In genomic region chr2:109545828-109546713, GRCh38 we compare ENCODE assay signal across 8 cellular contexts.
DNase-seq lines count a peak whose midpoint lies in the region; ATAC-seq and TF ChIP-seq lines count a peak whose summit lies in the region.

No MANE protein-coding gene starts in this region.

- H3K4me1 Mint-ChIP-seq in activated CD4-positive, alpha-beta T cell treated with anti-CD3 and anti-CD28 coated beads, Interleukin-2, amount 10 ng/mL, durations not matched to agents 24 days and 14 days = no peaks in the 10 kb centered on the region

- DNase-seq in NCI-H446 treated with DMSO at 0.1 percent for 48 hours (lab: John Stamatoyannopoulos, UW) (peak; percentile 3), coronary artery (ENCODE audit: low spot score) (no peak), right lobe of liver (peak in 2 of 3 donors; percentile 53 to 67), SW 1271 (lab: John Stamatoyannopoulos, UW) (no peak)
- peak; percentile 85 for DNase-seq in activated CD4-positive, alpha-beta T cell treated with anti-CD3 and anti-CD28 coated beads, Interleukin-2, amount 10 ng/mL, durations not matched to agents 24 days and 14 days
- peak; percentile 31 for DNase-seq in stimulated activated CD8-positive, alpha-beta memory T cell treated with anti-CD3 and anti-CD28 coated beads, Interleukin-15, amount 100 ng/mL, for 1 hour (ENCODE audit: low read depth)

- ATAC-seq in HG02798 (IDR thresholded peaks at IDR 0.05; ENCODE audit: poor library complexity, unreplicated experiment) = peak; percentile 91
- peak; percentile 91 to 98 (median 98) for ATAC-seq in right lobe of liver

- no peaks in the 10 kb centered on the region for H3K4me1 ChIP-seq in right lobe of liver

- no peak overlapping the region for H3K27ac ChIP-seq in coronary artery
- H3K27ac ChIP-seq in right lobe of liver = no peak overlapping the region

- no peak overlapping the region for H3K4me3 Mint-ChIP-seq in activated CD4-positive, alpha-beta T cell treated with anti-CD3 and anti-CD28 coated beads, Interleukin-2, amount 10 ng/mL, durations not matched to agents 24 days and 14 days

- intact Hi-C loops in activated CD4-positive, alpha-beta T cell treated with anti-CD3 and anti-CD28 coated beads, Interleukin-2, amount 10 ng/mL, durations not matched to agents 24 days and 14 days (cut with micrococcal nuclease) = no loop called here
- intact Hi-C loops in right lobe of liver (cut with DNase I) = no loop called here

- H3K9me3 Mint-ChIP-seq in activated CD4-positive, alpha-beta T cell treated with anti-CD3 and anti-CD28 coated beads, Interleukin-2, amount 10 ng/mL, durations not matched to agents 24 days and 14 days = no peaks in the 10 kb centered on the region

- H3K27me3 ChIP-seq in right lobe of liver = no peaks in the 10 kb centered on the region

- TF ChIP-seq CTCF in GM12874 (IDR thresholded peaks at IDR 0.05; ENCODE audit: insufficient read depth, low read depth, low read length) = peak; percentile 87
- peak; percentile 76 for TF ChIP-seq CTCF in coronary artery (IDR thresholded peaks at IDR 0.05)
- TF ChIP-seq CTCF in right lobe of liver (IDR thresholded peaks at IDR 0.05) = peak; percentile 79 to 93 (median 86)

- H3K27me3 Mint-ChIP-seq in activated CD4-positive, alpha-beta T cell treated with anti-CD3 and anti-CD28 coated beads, Interleukin-2, amount 10 ng/mL, durations not matched to agents 24 days and 14 days = peaks cover 26% of the 10 kb centered on the region

- no peaks in the 10 kb centered on the region for H3K9me3 ChIP-seq in right lobe of liver

- no peak overlapping the region for H3K4me3 ChIP-seq in coronary artery
- H3K4me3 ChIP-seq in right lobe of liver = no peak overlapping the region

- H3K36me3 Mint-ChIP-seq in activated CD4-positive, alpha-beta T cell treated with anti-CD3 and anti-CD28 coated beads, Interleukin-2, amount 10 ng/mL, durations not matched to agents 24 days and 14 days (ENCODE audit: low read depth) = no peaks in the 10 kb centered on the region

- peaks cover 0 to 5% (median 0%) of the 10 kb centered on the region in 4 donors for H3K36me3 ChIP-seq in right lobe of liver

- H3K27ac Mint-ChIP-seq in activated CD4-positive, alpha-beta T cell treated with anti-CD3 and anti-CD28 coated beads, Interleukin-2, amount 10 ng/mL, durations not matched to agents 24 days and 14 days = no peak overlapping the region

- no peak for TF ChIP-seq POLR2A in right lobe of liver (IDR thresholded peaks at IDR 0.05)

- WGBS in right lobe of liver (ENCODE audit: insufficient coverage, low coverage, low lambda C conversion rate, missing lambda C conversion rate) = 29% methylated on average over 9 of the region's 10 CpGs

Comparison
In these comparisons a context has a peak if more than half of its experiments do, and no peak if none do; other contexts are left out.
1. DNase-seq: peak in NCI-H446 treated with DMSO at 0.1 percent for 48 hours (single experiment), activated CD4-positive, alpha-beta T cell treated with anti-CD3 and anti-CD28 coated beads, Interleukin-2, amount 10 ng/mL, durations not matched to agents 24 days and 14 days (single experiment), right lobe of liver (2 of 3) and stimulated activated CD8-positive, alpha-beta memory T cell treated with anti-CD3 and anti-CD28 coated beads, Interleukin-15, amount 100 ng/mL, for 1 hour (single experiment); none in coronary artery (single experiment) and SW 1271 (0 of 2).
2. Peak in every context shown above with its lines, with median percentiles within 50 percentile points of each other: CTCF ChIP-seq.